Comparison of ENCODE assay signal across 27 cellular contexts in genomic region chr17:36014946-36015345, GRCh38. TPM values are rescaled to one million over a fixed set of nuclear protein-coding genes. Genes with fewer than 3 reads are reported as not detected.
A peak's percentile ranks its signal among the peaks of the same experiment; 100 is the strongest.
DNase-seq lines count a peak whose midpoint lies in the region; ATAC-seq and TF ChIP-seq lines count a peak whose summit lies in the region.
"Had no signal": no experiment of that assay in that cellular context is flagged by ENCODE, and none has a peak within 500 bp of the region (broad histone marks: within the 10 kb centered on the region; RNA-seq: fewer than 3 reads in every experiment).

No MANE protein-coding gene starts in this region.

- H3K9ac ChIP-seq in MM.1S (ENCODE audit: low read length), result no peak overlapping the region
- H3K9ac ChIP-seq: BLaER1 had no signal

- H3K9me3 ChIP-seq in MM.1S (replicated peaks; ENCODE audit: insufficient read depth, low read length), result no peaks in the 10 kb centered on the region
- H3K9me3 ChIP-seq: BE2C had no signal

- no peak overlapping the region for H3K4me3 ChIP-seq in MM.1S (ENCODE audit: low read length)
- H3K4me3 ChIP-seq: A549, BLaER1, GM12878 had no signal

- H3K9me2 ChIP-seq in MM.1S (replicated peaks; ENCODE audit: insufficient read depth, low read length), result no peaks in the 10 kb centered on the region

- no peak overlapping the region for H2AFZ ChIP-seq in MM.1S (ENCODE audit: low read length)

- H3K27ac ChIP-seq in MM.1S (ENCODE audit: low read length), result peak overlapping the region; percentile 18; the same call in 1 of the 2 replicates
- H3K27ac ChIP-seq: 22Rv1, A549, BLaER1 had no signal

- ATAC-seq in GM19023 (IDR thresholded peaks at IDR 0.05; ENCODE audit: unreplicated experiment), result no peak
- ATAC-seq in HG03025 (IDR thresholded peaks at IDR 0.05; ENCODE audit: low FRiP score, unreplicated experiment), result no peak
- ATAC-seq: A549, GM12878 had no signal

- H3K36me3 ChIP-seq in MM.1S (replicated peaks; ENCODE audit: insufficient read depth, low read length), result no peaks in the 10 kb centered on the region
- H3K36me3 ChIP-seq: BE2C, BLaER1 had no signal

- H3F3A ChIP-seq in MM.1S (ENCODE audit: insufficient read depth, low read length), result peaks cover 5% of the 10 kb centered on the region; the same call in 1 of the 2 replicates

- DNase-seq in MM.1S (peak; percentile 41), SK-MEL-5 (ENCODE audit: low read depth, low spot score) (peak; percentile 82), foreskin melanocyte (peak; percentile 75)
- DNase-seq: AML-193; BE2C; C1 segment of cervical spinal cord; CD4-positive, alpha-beta memory T cell; CD4-positive, CD25-positive, alpha-beta regulatory T cell; CD8-positive, alpha-beta memory T cell; COR-L47; DMS 273 treated with DMSO at 0.1 percent for 48 hours; DMS153; DMS53; DMS79; DND-41; EL; GDM1 had no signal

- TF ChIP-seq CTCF in MM.1S (IDR thresholded peaks at IDR 0.05; ENCODE audit: low read length), result no peak

- peak overlapping the region; percentile 47 for H3K4me2 ChIP-seq in MM.1S (ENCODE audit: low read depth, low read length)
- H3K4me2 ChIP-seq: A549, BLaER1 had no signal

- peaks cover 12% of the 10 kb centered on the region for H3K4me1 ChIP-seq in MM.1S (ENCODE audit: low read length)
- H3K4me1 ChIP-seq: A549, BE2C had no signal

- H3K27me3 ChIP-seq in MM.1S (replicated peaks; ENCODE audit: insufficient read depth, low read length), result no peaks in the 10 kb centered on the region
- H3K27me3 ChIP-seq: BLaER1 had no signal

- no peaks in the 10 kb centered on the region for H3K79me2 ChIP-seq in MM.1S (ENCODE audit: low read length)

- no peaks in the 10 kb centered on the region for H4K20me1 ChIP-seq in MM.1S (ENCODE audit: insufficient read depth, low read length)
- H4K20me1 ChIP-seq: BLaER1 had no signal

- in situ Hi-C loops in SK-MEL-5 (cut with HindIII; ENCODE audit: low pct_unique_long_range_greater_than_20kb, low sequenced_read_pairs), result no loop called here

RNA-seq across cellular contexts. Expression of gene CCL23, which starts 2.8 kb away (rescaled TPM):
- total RNA-seq in SK-MEL-5 (2014; rRNA removed; shearing (Covaris generic)), result not detected in 2 replicates
- not detected in 2 replicates for polyA plus RNA-seq in SK-MEL-5 (2015; cell fraction: cytosol; rRNA removed)
- polyA plus RNA-seq in SK-MEL-5 (2015; cell fraction: nucleus; rRNA removed), result not detected in 2 replicates
- total RNA-seq: A172; CD4-positive, alpha-beta memory T cell; CD4-positive, CD25-positive, alpha-beta regulatory T cell; Daoy; G401 had no signal
- polyA plus RNA-seq: A549; CD4-positive, alpha-beta memory T cell; CD4-positive, CD25-positive, alpha-beta regulatory T cell; CD8-positive, alpha-beta memory T cell had no signal

RNA-seq across cellular contexts. Expression of gene CCL15, which starts 13.6 kb away (rescaled TPM):
- total RNA-seq in SK-MEL-5 (2014; rRNA removed; shearing (Covaris generic)), result not detected in 2 replicates
- not detected in 2 replicates for polyA plus RNA-seq in SK-MEL-5 (2015; cell fraction: cytosol; rRNA removed)
- not detected in 2 replicates for polyA plus RNA-seq in SK-MEL-5 (2015; cell fraction: nucleus; rRNA removed)
- total RNA-seq: A172; CD4-positive, alpha-beta memory T cell; CD4-positive, CD25-positive, alpha-beta regulatory T cell; CD8-positive, alpha-beta memory T cell; Daoy; G401; GM12878 had no signal
- polyA plus RNA-seq: CD14-positive monocyte; CD4-positive, alpha-beta memory T cell; CD4-positive, CD25-positive, alpha-beta regulatory T cell; CD8-positive, alpha-beta memory T cell had no signal

RNA-seq across cellular contexts. Expression of gene CCL14, which starts 28.4 kb away (rescaled TPM):
- total RNA-seq in SK-MEL-5 (2014; rRNA removed; shearing (Covaris generic)), result not detected in 2 replicates
- polyA plus RNA-seq in SK-MEL-5 (2015; cell fraction: cytosol; rRNA removed), result not detected in 2 replicates
- polyA plus RNA-seq in SK-MEL-5 (2015; cell fraction: nucleus; rRNA removed), result not detected in 2 replicates
- total RNA-seq: A172; CD4-positive, alpha-beta memory T cell; CD4-positive, CD25-positive, alpha-beta regulatory T cell; CD8-positive, alpha-beta memory T cell; Daoy; G401; GM12878 had no signal
- polyA plus RNA-seq: A549; CD14-positive monocyte; CD4-positive, alpha-beta memory T cell; CD4-positive, CD25-positive, alpha-beta regulatory T cell; CD8-positive, alpha-beta memory T cell; GM12878 had no signal

RNA-seq across cellular contexts. Expression of gene CCL16, which starts 33.6 kb away (rescaled TPM):
- total RNA-seq in SK-MEL-5 (2014; rRNA removed; shearing (Covaris generic)), result not detected in 2 replicates
- not detected in 2 replicates for polyA plus RNA-seq in SK-MEL-5 (2015; cell fraction: cytosol; rRNA removed)
- polyA plus RNA-seq in SK-MEL-5 (2015; cell fraction: nucleus; rRNA removed), result not detected in 2 replicates
- total RNA-seq: A172; CD4-positive, alpha-beta memory T cell; CD4-positive, CD25-positive, alpha-beta regulatory T cell; CD8-positive, alpha-beta memory T cell; Daoy; G401; GM12878 had no signal
- polyA plus RNA-seq: A549; CD14-positive monocyte; CD4-positive, alpha-beta memory T cell; CD4-positive, CD25-positive, alpha-beta regulatory T cell; CD8-positive, alpha-beta memory T cell; GM12878 had no signal

RNA-seq across cellular contexts. Expression of gene CCL18, which starts 49.1 kb away (rescaled TPM):
- 0.64 and 0.82 TPM in 2 replicates for total RNA-seq in SK-MEL-5 (2014; rRNA removed; shearing (Covaris generic))
- 0.38 and 0.77 TPM in 2 replicates for polyA plus RNA-seq in SK-MEL-5 (2015; cell fraction: cytosol; rRNA removed)
- polyA plus RNA-seq in SK-MEL-5 (2015; cell fraction: nucleus; rRNA removed), result 0.23 TPM in 1 of 2 replicates, not detected in the other
- total RNA-seq: A172; CD4-positive, alpha-beta memory T cell; CD4-positive, CD25-positive, alpha-beta regulatory T cell; CD8-positive, alpha-beta memory T cell; Daoy; G401; GM12878 had no signal
- polyA plus RNA-seq: A549; CD14-positive monocyte; CD4-positive, alpha-beta memory T cell; CD4-positive, CD25-positive, alpha-beta regulatory T cell; CD8-positive, alpha-beta memory T cell had no signal
